In genomic region chr21:46619846-46620245, GRCh38 we compare ENCODE assay signal across 27 cellular contexts. TPM values are rescaled to one million over a fixed set of nuclear protein-coding genes. Genes with fewer than 3 reads are reported as not detected.
DNase-seq lines count a peak whose midpoint lies in the region; TF ChIP-seq lines count a peak whose summit lies in the region.
"Had no signal": no experiment of that assay in that cellular context is flagged by ENCODE, and none has a peak within 500 bp of the region (broad histone marks: within the 10 kb centered on the region; RNA-seq: fewer than 3 reads in every experiment).

No MANE protein-coding gene starts in this region.

- no peak overlapping the region for H3K4me3 ChIP-seq in brain microvascular endothelial cell (ENCODE audit: low read depth, low read length)
- H3K4me3 ChIP-seq: cardiac muscle cell, HAP-1, MG63, Peyer's patch, SJCRH30, stomach had no signal

- DNase-seq in activated effector memory CD4-positive, alpha-beta T cell treated with anti-CD3 and anti-CD28 coated beads, Interleukin-2, amount 50 U/mL, for 16 hours = peak; percentile 43
- DNase-seq in activated effector memory CD4-positive, alpha-beta T cell treated with Interleukin-2 at 50 U/mL for 16 hours = no peak
- peak; percentile 51 for DNase-seq in brain microvascular endothelial cell
- DNase-seq in NCI-H2029 (lab: John Stamatoyannopoulos, UW) = no peak
- DNase-seq in OCI-M2 (lab: John Stamatoyannopoulos, UW; ENCODE audit: unreplicated experiment) = no peak
- no peak for DNase-seq in HuH-7 (ENCODE audit: low spot score)
- DNase-seq: 8988T; activated CD4-positive, CD25-positive, alpha-beta regulatory T cell treated with anti-CD3 and anti-CD28 coated beads, Interleukin-2, amount 50 U/mL, for 72 hours; amygdala; CD8-positive, alpha-beta T cell; dermis blood vessel endothelial cell; MG63; NCI-H1417; NCI-H2171; NCI-H526; Peyer's patch; SJCRH30; stimulated activated CD4-positive, alpha-beta T cell treated with anti-CD3 and anti-CD28 coated beads, Interleukin-15, amount 100 ng/mL, for 24 hours; stomach; T-cell had no signal

- no peaks in the 10 kb centered on the region for H3K36me3 ChIP-seq in brain microvascular endothelial cell (replicated peaks)
- H3K36me3 ChIP-seq: cardiac muscle cell, HAP-1, MG63, Peyer's patch, SJCRH30, stomach had no signal

- no peak for TF ChIP-seq CTCF in brain microvascular endothelial cell (IDR thresholded peaks at IDR 0.05; ENCODE audit: low read depth, low read length, missing control alignments)

- no peaks in the 10 kb centered on the region for H3K27me3 ChIP-seq in brain microvascular endothelial cell (replicated peaks)
- no peaks in the 10 kb centered on the region for H3K27me3 ChIP-seq in layer of hippocampus (ENCODE audit: control insufficient read depth, insufficient read depth, low read length)
- H3K27me3 ChIP-seq: cardiac muscle cell, Peyer's patch, SJCRH30 had no signal

- in situ Hi-C loops in brain microvascular endothelial cell (cut with HindIII; ENCODE audit: low pct_ligation_motif_present, low sequenced_read_pairs) = no loop called here

- H3K27ac ChIP-seq in brain microvascular endothelial cell (peak overlapping the region; percentile 32), layer of hippocampus (ENCODE audit: low read depth, low read length) (peak overlapping the region; percentile 96), temporal lobe (ENCODE audit: low read depth, low read length) (peak overlapping the region; percentile 99)
- H3K27ac ChIP-seq: cardiac muscle cell, Peyer's patch, SJCRH30, stomach had no signal

RNA-seq across cellular contexts. Expression of gene S100B, which starts 15.0 kb away (rescaled TPM):
- 10.1 TPM for total RNA-seq in temporal lobe
- total RNA-seq: dermis blood vessel endothelial cell, fibroblast of lung, kidney epithelial cell, progenitor cell of endocrine pancreas had no signal

RNA-seq across cellular contexts. Expression of gene PRMT2, which starts 15.6 kb away (rescaled TPM):
- total RNA-seq in temporal lobe = 218 TPM

Comparison
In these comparisons a context has a peak if more than half of its experiments do, and no peak if none do; other contexts are left out.
1. DNase-seq: peak in activated effector memory CD4-positive, alpha-beta T cell treated with anti-CD3 and anti-CD28 coated beads, Interleukin-2, amount 50 U/mL, for 16 hours (single experiment) and brain microvascular endothelial cell (single experiment); none in activated effector memory CD4-positive, alpha-beta T cell treated with Interleukin-2 at 50 U/mL for 16 hours (single experiment), NCI-H2029 (single experiment), OCI-M2 (single experiment) and HuH-7 (single experiment).
2. H3K27ac ChIP-seq: peak in every context shown above with its lines; median percentile 99 in temporal lobe; 96 in layer of hippocampus; 32 in brain microvascular endothelial cell.